ENCODE assay signal across 1 cellular context in the genomic region with DNA sequence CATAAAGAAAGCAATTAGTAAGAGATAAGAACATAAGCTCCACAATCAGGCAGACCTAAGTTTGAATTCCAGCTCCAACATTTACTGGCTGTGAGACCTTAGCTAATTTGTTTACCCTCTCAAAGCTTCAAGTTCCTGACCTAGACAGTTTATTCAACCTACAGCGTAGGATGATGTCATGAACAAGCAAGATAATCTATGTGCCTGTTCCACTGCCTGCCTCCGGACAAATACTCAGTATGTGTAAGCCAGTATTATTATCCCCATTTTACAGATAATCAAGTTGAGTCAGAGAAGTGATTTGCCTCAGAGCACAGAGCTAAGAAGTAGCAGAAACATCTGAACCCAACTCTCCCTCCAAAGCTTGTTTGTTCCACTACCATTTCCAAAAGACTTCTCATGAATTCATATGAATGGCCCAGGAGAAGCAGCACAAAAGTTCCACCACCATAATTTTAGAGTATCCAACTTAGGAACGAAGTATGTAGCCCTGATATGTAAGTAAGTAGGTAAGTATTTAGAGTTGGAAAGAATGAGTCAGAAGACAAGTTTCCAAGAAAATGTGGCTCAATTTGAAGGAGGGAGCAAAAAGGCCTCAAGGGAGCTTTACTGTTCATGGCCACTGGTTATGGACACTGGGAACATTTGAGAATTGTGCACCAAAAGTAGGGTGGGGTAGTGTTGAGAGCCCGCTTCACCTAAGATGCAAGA.
TF ChIP-seq lines count a peak whose summit lies in the region.

No MANE protein-coding gene starts in this region.

TF ChIP-seq in HepG2, 621 proteins besides CTCF, POLR2A, EP300 and RAD21 (continued from another document):
- TF ChIP-seq IKZF1 (IDR thresholded peaks at IDR 0.05) = no peak
